In genomic region chr14:95885278-95885677, GRCh38 we compare ENCODE assay signal across 1 cellular context.
TF ChIP-seq lines count a peak whose summit lies in the region.

No MANE protein-coding gene starts in this region.

TF ChIP-seq in GM23338, 12 proteins besides CTCF, POLR2A, EP300 and RAD21 (continued from another document):
- TF ChIP-seq ZNF462 (CRISPR knock-in tag; IDR thresholded peaks at IDR 0.05) (no peak), REST (IDR thresholded peaks at IDR 0.05; ENCODE audit: unreplicated experiment) (no peak), EZH2 (IDR thresholded peaks at IDR 0.05; ENCODE audit: low read depth, unreplicated experiment) (no peak), NANOG (IDR thresholded peaks at IDR 0.05; ENCODE audit: borderline replicate concordance) (no peak), EZH2phosphoT487 (IDR thresholded peaks at IDR 0.05; ENCODE audit: unreplicated experiment) (no peak), JUNB (IDR thresholded peaks at IDR 0.05; ENCODE audit: unreplicated experiment) (no peak), ZNF331 (CRISPR knock-in tag; IDR thresholded peaks at IDR 0.05; ENCODE audit: low read depth) (no peak)
